ENCODE assay signal across 9 cellular contexts in the genomic region with DNA sequence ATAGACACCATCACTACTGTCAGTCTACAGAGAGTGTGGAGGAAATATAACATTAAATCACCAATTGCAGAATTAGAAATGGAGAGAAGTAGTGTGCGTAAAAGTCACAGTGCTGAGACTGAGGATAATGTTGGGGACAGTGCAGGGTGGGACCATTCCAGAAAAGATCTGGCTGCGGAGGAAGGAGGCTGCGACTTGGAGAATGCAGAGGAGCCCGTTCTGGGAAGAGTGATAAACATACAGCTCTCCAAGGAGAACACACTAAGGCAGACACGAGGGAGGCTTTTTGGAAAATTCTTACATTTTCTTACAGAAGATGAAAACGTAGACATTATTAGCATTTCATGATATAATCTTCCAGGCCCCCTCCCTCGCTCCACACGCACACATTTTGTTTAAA.
"Had no signal": no experiment of that assay in that cellular context is flagged by ENCODE, and none has a peak within 500 bp of the region (broad histone marks: within the 10 kb centered on the region; RNA-seq: fewer than 3 reads in every experiment).

No MANE protein-coding gene starts in this region.

- H3K27ac ChIP-seq: GM23248 had no signal

- H3K4me3 ChIP-seq: GM23248, GM23338, HAP-1 had no signal

- H3K27ac Mint-ChIP-seq: GM23338, H9, HFFc6 had no signal

- H3K9me3 Mint-ChIP-seq: HFFc6 had no signal

- H3K9ac ChIP-seq: GM23248 had no signal

- H3K4me3 Mint-ChIP-seq: GM23338, H9, HFFc6 had no signal

- H3K36me3 ChIP-seq: HAP-1 had no signal

- ATAC-seq: GM23338, HCT116 had no signal

- DNase-seq: GM23248, GOT3, H7, H9, HCEC 1CT, HFFc6 had no signal

- H3K9me3 ChIP-seq: HAP-1 had no signal
